ENCODE assay signal across 8 cellular contexts in the genomic region with DNA sequence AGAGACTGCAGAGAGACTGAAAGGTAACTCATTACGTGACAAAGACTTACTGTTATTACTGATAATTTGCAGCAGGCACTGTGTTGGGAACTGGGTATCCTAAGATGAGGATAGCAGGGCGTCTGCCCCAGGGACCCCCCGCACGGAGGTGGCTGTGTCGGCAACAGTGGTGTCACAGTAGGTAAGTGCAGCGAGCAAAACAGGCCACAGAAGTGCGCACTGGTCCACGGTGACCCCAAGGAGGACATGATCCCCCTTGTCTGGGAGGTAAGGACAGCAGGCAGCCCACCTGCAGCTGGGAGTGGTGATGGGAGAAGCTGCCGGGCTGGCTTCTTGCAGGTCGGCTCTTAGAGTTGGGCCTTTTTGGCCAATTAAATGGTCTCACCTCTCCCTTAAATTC.
A peak's percentile ranks its signal among the peaks of the same experiment; 100 is the strongest.
DNase-seq lines count a peak whose midpoint lies in the region; TF ChIP-seq lines count a peak whose summit lies in the region.

No MANE protein-coding gene starts in this region.

- H3K27me3 ChIP-seq in neuronal stem cell (ENCODE audit: control insufficient read depth in 3 of 3, insufficient read depth in 3 of 3, low read depth in 1 of 3, low read length in 3 of 3): peaks cover 0 to 44% (median 1%) of the 10 kb centered on the region in 3 experiments
- H3K27me3 ChIP-seq in brain microvascular endothelial cell (replicated peaks): no peaks in the 10 kb centered on the region

- no peak overlapping the region for H3K23ac ChIP-seq in neuronal stem cell (ENCODE audit: low read depth, low read length, poor library complexity)

- H2AK5ac ChIP-seq in neuronal stem cell (ENCODE audit: low read depth, low read length): no peak overlapping the region

- no peak overlapping the region for H3K4ac ChIP-seq in neuronal stem cell (ENCODE audit: low read length)

- no CpG with 5 or more reads among the region's 10 CpGs for WGBS in neuronal stem cell (ENCODE audit: extremely low coverage in 2 of 2, insufficient read length in 2 of 2, insufficient replicate concordance in 1 of 2), 2 donors

- H3K9ac ChIP-seq in neuronal stem cell (ENCODE audit: low read depth, low read length, poor library complexity): no peak overlapping the region

- H2BK12ac ChIP-seq in neuronal stem cell (ENCODE audit: low read length): peak overlapping the region; percentile 47

- no peak overlapping the region for H2BK5ac ChIP-seq in neuronal stem cell (ENCODE audit: low read length)

- no peak overlapping the region for H4K91ac ChIP-seq in neuronal stem cell (ENCODE audit: low read depth, low read length, poor library complexity)

- peak overlapping the region; percentile 96 for H2AFZ ChIP-seq in neuronal stem cell (ENCODE audit: low read length)

- no peak overlapping the region for H3K4me2 ChIP-seq in neuronal stem cell (ENCODE audit: insufficient read depth, low read length, poor library complexity, severe bottlenecking)

- TF ChIP-seq CTCF in C4-2B (conservative IDR thresholded peaks at IDR 0.05): no peak
- TF ChIP-seq CTCF in coronary artery (IDR thresholded peaks at IDR 0.05): no peak
- no peak for TF ChIP-seq CTCF in GM13976 (IDR thresholded peaks at IDR 0.05; ENCODE audit: borderline replicate concordance, control extremely low read depth, extremely low read depth, insufficient read depth, missing control alignments)
- TF ChIP-seq CTCF in brain microvascular endothelial cell (IDR thresholded peaks at IDR 0.05; ENCODE audit: low read depth, low read length, missing control alignments): no peak

- no peaks in the 10 kb centered on the region for H3K36me3 ChIP-seq in neuronal stem cell (replicated peaks in 1 of 2; ENCODE audit: control insufficient read depth in 2 of 2, insufficient read depth in 2 of 2, low read length in 2 of 2)
- H3K36me3 ChIP-seq in brain microvascular endothelial cell (replicated peaks): no peaks in the 10 kb centered on the region

- DNase-seq in Jurkat, Clone E6-1 (ENCODE audit: low read depth, low spot score): no peak
- DNase-seq in coronary artery (ENCODE audit: low spot score) (peak; percentile 70), neuronal stem cell (ENCODE audit: low spot score) (no peak), GM13976 (ENCODE audit: low spot score) (no peak), HuH-7 (ENCODE audit: low spot score) (no peak), NCI-H2196 (lab: John Stamatoyannopoulos, UW; ENCODE audit: unreplicated experiment) (no peak), brain microvascular endothelial cell (no peak)

- H3K27ac ChIP-seq in C4-2B (peak overlapping the region; percentile 49), coronary artery (no peak overlapping the region), neuronal stem cell (replicated peaks; ENCODE audit: low read length) (no peak overlapping the region), brain microvascular endothelial cell (no peak overlapping the region)

- peaks cover 3 to 8% of the 10 kb centered on the region in 2 donors for H3K4me1 ChIP-seq in neuronal stem cell (ENCODE audit: control insufficient read depth in 2 of 2, insufficient read depth in 1 of 2, low read depth in 1 of 2, low read length in 2 of 2)

- in situ Hi-C loops in GM13976 (cut with MboI; ENCODE audit: low sequenced_read_pairs, unreplicated experiment): no loop called here
- in situ Hi-C loops in brain microvascular endothelial cell (cut with HindIII; ENCODE audit: low pct_ligation_motif_present, low sequenced_read_pairs): no loop called here

- H3K79me1 ChIP-seq in neuronal stem cell (ENCODE audit: low read depth, low read length): no peaks in the 10 kb centered on the region

- H3K18ac ChIP-seq in neuronal stem cell (ENCODE audit: low read length): peak overlapping the region; percentile 91

- H3K4me3 ChIP-seq in Jurkat, Clone E6-1 (ENCODE audit: low read length): peak overlapping the region; percentile 23
- H3K4me3 ChIP-seq in coronary artery: peak overlapping the region; percentile 64
- H3K4me3 ChIP-seq in neuronal stem cell (ENCODE audit: low read length in 2 of 2): peak overlapping the region; percentile 33 to 61
- no peak overlapping the region for H3K4me3 ChIP-seq in brain microvascular endothelial cell (ENCODE audit: low read depth, low read length)

- H2BK15ac ChIP-seq in neuronal stem cell (ENCODE audit: low read length): peak overlapping the region; percentile 23

- no peak overlapping the region for H4K8ac ChIP-seq in neuronal stem cell (ENCODE audit: low read depth, low read length)

- H3K14ac ChIP-seq in neuronal stem cell (ENCODE audit: low read length): peak overlapping the region; percentile 10

- H2BK120ac ChIP-seq in neuronal stem cell (ENCODE audit: low read depth, low read length): no peak overlapping the region

- H3K9me3 ChIP-seq in neuronal stem cell (replicated peaks in 1 of 2; ENCODE audit: control insufficient read depth in 2 of 2, insufficient read depth in 1 of 2, low read depth in 1 of 2, low read length in 2 of 2): no peaks in the 10 kb centered on the region
